Comparison of ENCODE assay signal across 18 cellular contexts in the genomic region with DNA sequence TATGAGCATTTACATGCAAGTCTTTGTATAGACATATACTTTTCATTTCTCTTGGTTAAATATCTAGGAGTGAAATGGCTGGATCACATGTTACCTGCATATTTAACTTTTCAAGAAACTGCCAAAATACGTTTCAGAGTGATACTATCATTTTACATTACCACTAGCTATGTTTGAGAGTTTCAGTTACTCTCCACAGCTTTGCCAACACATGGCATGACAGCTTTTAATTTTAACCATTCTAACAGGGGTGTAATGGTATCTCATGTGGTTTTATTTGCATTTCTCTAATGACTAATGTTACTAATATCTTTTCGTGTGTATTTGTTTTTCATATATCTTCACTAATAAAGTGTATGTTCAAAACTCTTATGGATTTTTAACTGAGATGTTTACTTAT.
DNase-seq lines count a peak whose midpoint lies in the region; ATAC-seq, FAIRE-seq and TF ChIP-seq lines count a peak whose summit lies in the region.
"Had no signal": no experiment of that assay in that cellular context is flagged by ENCODE, and none has a peak within 500 bp of the region (broad histone marks: within the 10 kb centered on the region; RNA-seq: fewer than 3 reads in every experiment).

No MANE protein-coding gene starts in this region.

- H3K36me3 Mint-ChIP-seq in immature natural killer cell, result peaks cover 0 to 5% (median under 1%) of the 10 kb centered on the region in 3 donors
- no peaks in the 10 kb centered on the region for H3K36me3 Mint-ChIP-seq in type B pancreatic cell

- no peaks in the 10 kb centered on the region for H3K4me1 Mint-ChIP-seq in immature natural killer cell
- no peaks in the 10 kb centered on the region for H3K4me1 Mint-ChIP-seq in type B pancreatic cell (ENCODE audit: unreplicated experiment)
- H3K4me1 Mint-ChIP-seq: CD4-positive, alpha-beta memory T cell had no signal

- H3K27ac Mint-ChIP-seq in immature natural killer cell (no peak overlapping the region), type B pancreatic cell (no peak overlapping the region)
- H3K27ac Mint-ChIP-seq: CD14-positive monocyte; CD4-positive, alpha-beta memory T cell; HFFc6 had no signal

- ATAC-seq in GM21390 (IDR thresholded peaks at IDR 0.05; ENCODE audit: unreplicated experiment), result peak; percentile 45
- ATAC-seq: HCT116 had no signal

- no peaks in the 10 kb centered on the region for H3K36me3 ChIP-seq in bronchial epithelial cell (ENCODE audit: control insufficient read depth, insufficient read depth, low read length)
- H3K36me3 ChIP-seq: BLaER1 had no signal

- no peaks in the 10 kb centered on the region for H3K27me3 ChIP-seq in bronchial epithelial cell (ENCODE audit: control insufficient read depth, insufficient read depth, low read length)
- H3K27me3 ChIP-seq: BLaER1 had no signal

- H3K27me3 Mint-ChIP-seq in immature natural killer cell (ENCODE audit: low read depth in 3 of 3) (no peaks in the 10 kb centered on the region), type B pancreatic cell (no peaks in the 10 kb centered on the region)
- H3K27me3 Mint-ChIP-seq: CD4-positive, alpha-beta memory T cell had no signal

- H3K4me3 Mint-ChIP-seq in immature natural killer cell (no peak overlapping the region), type B pancreatic cell (no peak overlapping the region)
- H3K4me3 Mint-ChIP-seq: CD14-positive monocyte; CD4-positive, alpha-beta memory T cell; HFFc6 had no signal

- no peak overlapping the region for H3K4me3 ChIP-seq in bronchial epithelial cell (ENCODE audit: low read depth, low read length)
- H3K4me3 ChIP-seq: BLaER1 had no signal

- TF ChIP-seq CTCF in bronchial epithelial cell (IDR thresholded peaks at IDR 0.05; ENCODE audit: insufficient read depth, low read length, severe bottlenecking) (no peak), type B pancreatic cell (conservative IDR thresholded peaks at IDR 0.05) (no peak)

- no peaks in the 10 kb centered on the region for H3K9me3 Mint-ChIP-seq in immature natural killer cell
- H3K9me3 Mint-ChIP-seq in type B pancreatic cell, result peaks cover under 1% of the 10 kb centered on the region
- H3K9me3 Mint-ChIP-seq: CD4-positive, alpha-beta memory T cell; HFFc6 had no signal

- no peak for FAIRE-seq in bronchial epithelial cell (lab: Jason Lieb, UNC)
- FAIRE-seq: G401.6 had no signal

- DNase-seq in NCI-H2171 treated with DMSO at 0.1 percent for 48 hours (lab: John Stamatoyannopoulos, UW), result peak; percentile 5
- DNase-seq in NCI-H2171 (lab: John Stamatoyannopoulos, UW), result no peak
- peak; percentile 4 for DNase-seq in bronchial epithelial cell (ENCODE audit: low read depth)
- DNase-seq in activated T-cell treated with anti-CD3 and anti-CD28 coated beads, Interleukin-2, amount 50 U/mL, for 48 hours, result no peak
- DNase-seq in immature natural killer cell, result no peak
- no peak for DNase-seq in type B pancreatic cell (ENCODE audit: extremely low spot score, unreplicated experiment)
- DNase-seq: 8988T; CD4-positive, alpha-beta memory T cell; DMS53; DND-41; GOT3; H7; HFFc6 had no signal

Comparison
In these comparisons a context has a peak if more than half of its experiments do, and no peak if none do; other contexts are left out.
1. DNase-seq: peak in NCI-H2171 treated with DMSO at 0.1 percent for 48 hours (single experiment) and bronchial epithelial cell (single experiment); none in NCI-H2171 (single experiment), activated T-cell treated with anti-CD3 and anti-CD28 coated beads, Interleukin-2, amount 50 U/mL, for 48 hours (0 of 2), immature natural killer cell (0 of 3) and type B pancreatic cell (single experiment).